ENCODE assay signal across 1 cellular context in the genomic region with DNA sequence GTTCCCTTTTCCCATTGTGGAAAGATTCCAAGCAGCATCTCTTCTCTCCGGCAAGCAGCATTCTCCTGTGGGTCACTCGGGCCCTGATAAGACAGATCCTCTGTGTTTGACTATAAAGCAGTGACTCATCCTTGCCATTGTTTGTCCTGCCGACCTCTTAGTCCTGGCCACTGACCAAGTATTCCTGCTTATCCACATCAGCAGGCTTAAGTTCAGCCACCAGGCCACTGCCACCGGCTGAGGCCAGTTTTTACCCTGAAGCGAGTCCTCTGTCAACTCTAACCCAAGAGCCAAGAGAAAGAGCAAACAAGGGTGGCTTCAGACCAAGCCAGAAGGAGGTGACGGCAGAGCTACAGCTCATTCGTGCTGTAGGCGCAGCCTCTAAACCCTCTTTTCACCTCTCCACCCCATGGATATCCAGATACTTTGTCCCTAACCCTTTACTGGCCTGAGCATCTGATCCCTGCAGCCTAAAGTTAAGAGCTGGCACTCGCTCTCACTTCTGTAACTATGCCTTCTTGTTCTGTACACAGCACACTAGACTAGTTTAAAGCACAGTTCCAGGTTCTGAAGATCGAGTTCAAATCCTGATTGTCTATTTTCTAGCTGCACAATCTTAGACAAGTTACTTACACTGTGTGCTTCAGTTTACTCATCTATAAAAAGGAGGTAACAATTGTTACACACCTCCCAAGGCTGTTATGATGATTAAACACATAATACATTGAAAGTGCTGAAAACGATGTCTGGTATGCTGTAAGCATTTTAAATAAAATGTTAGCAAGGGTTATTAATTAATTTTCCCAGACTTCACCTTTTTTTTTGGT.
TF ChIP-seq lines count a peak whose summit lies in the region.

No MANE protein-coding gene starts in this region.

TF ChIP-seq in H1, 55 proteins besides CTCF, POLR2A, EP300 and RAD21 (continued from another document):
- TF ChIP-seq JUND (IDR thresholded peaks at IDR 0.05; ENCODE audit: low read length) = peak; percentile 87
- TF ChIP-seq CEBPB (IDR thresholded peaks at IDR 0.05; ENCODE audit: low read depth, low read length) = no peak
